22 cellular contexts compared by ENCODE assay signal in genomic region chr6:130560231-130560630, GRCh38.
DNase-seq lines count a peak whose midpoint lies in the region; ATAC-seq and TF ChIP-seq lines count a peak whose summit lies in the region.
"Had no signal": no experiment of that assay in that cellular context is flagged by ENCODE, and none has a peak within 500 bp of the region (broad histone marks: within the 10 kb centered on the region; RNA-seq: fewer than 3 reads in every experiment).

No MANE protein-coding gene starts in this region.

- no CpG with 5 or more reads among the region's 2 CpGs for WGBS in H9 (ENCODE audit: extremely low coverage, insufficient read length, low lambda C conversion rate)
- 46 to 62% methylated on average over 2 of the region's 2 CpGs for WGBS in testis, 2 donors

- H2BK5ac ChIP-seq in H9 (ENCODE audit: insufficient read length, low read length): no peak overlapping the region

- H3K23ac ChIP-seq in H9 (ENCODE audit: insufficient read length, low read depth, low read length): no peak overlapping the region

- no peak overlapping the region for H4K5ac ChIP-seq in H9 (ENCODE audit: insufficient read length, low read depth, low read length)

- no peaks in the 10 kb centered on the region for H3K9me3 ChIP-seq in H9 (ENCODE audit: control insufficient read depth, low read depth, low read length)
- no peaks in the 10 kb centered on the region for H3K9me3 ChIP-seq in testis
- no peaks in the 10 kb centered on the region for H3K9me3 ChIP-seq in T-helper 17 cell (ENCODE audit: control insufficient read depth, low read length, poor library complexity, severe bottlenecking)
- H3K9me3 ChIP-seq: gastroesophageal sphincter, left lung, right atrium auricular region, SJCRH30, tibial artery had no signal

- H3K4me2 ChIP-seq in H9 (ENCODE audit: insufficient read depth, insufficient read length, low read length): no peak overlapping the region
- H3K4me2 ChIP-seq: GM23338 had no signal

- no peak overlapping the region for H2BK20ac ChIP-seq in H9 (ENCODE audit: low read depth, low read length, poor library complexity, severe bottlenecking)

- H3K4me1 Mint-ChIP-seq in H9 (no peaks in the 10 kb centered on the region), T-helper 17 cell (peaks cover 4% of the 10 kb centered on the region)
- H3K4me1 Mint-ChIP-seq: GM23338 had no signal

- no peaks in the 10 kb centered on the region for H3K36me3 ChIP-seq in testis (ENCODE audit: low read depth, missing control alignments)
- H3K36me3 ChIP-seq: cardiac muscle cell, gastroesophageal sphincter, left lung, right atrium auricular region, SJCRH30, tibial artery had no signal

- no peaks in the 10 kb centered on the region for H3K79me2 ChIP-seq in H9 (ENCODE audit: insufficient read depth, low read length)

- TF ChIP-seq CTCF in choroid plexus epithelial cell (conservative IDR thresholded peaks at IDR 0.05; ENCODE audit: low read depth, low read length): no peak
- no peak for TF ChIP-seq CTCF in H9 (conservative IDR thresholded peaks at IDR 0.05)
- TF ChIP-seq CTCF in testis (IDR thresholded peaks at IDR 0.05): no peak

- no peaks in the 10 kb centered on the region for H3K36me3 Mint-ChIP-seq in H9 (ENCODE audit: insufficient read depth in 1 of 3, low read depth in 3 of 3)
- H3K36me3 Mint-ChIP-seq in T-helper 17 cell (ENCODE audit: low read depth): no peaks in the 10 kb centered on the region

- in situ Hi-C loops in G401 (cut with HindIII; ENCODE audit: low sequenced_read_pairs): no loop called here

- no peak overlapping the region for H4K8ac ChIP-seq in H9 (replicated peaks; ENCODE audit: insufficient read length, low read depth, low read length)

- no peaks in the 10 kb centered on the region for H3K27me3 Mint-ChIP-seq in H9 (ENCODE audit: low read depth)
- H3K27me3 Mint-ChIP-seq in T-helper 17 cell: no peaks in the 10 kb centered on the region
- H3K27me3 Mint-ChIP-seq: B cell had no signal

- H3K18ac ChIP-seq in H9 (ENCODE audit: insufficient read length, low read depth, low read length): no peak overlapping the region

- H3K9ac ChIP-seq in H9 (ENCODE audit: extremely low read depth, insufficient read length, low read length): no peak overlapping the region

- no peaks in the 10 kb centered on the region for H4K20me1 ChIP-seq in H9 (ENCODE audit: control insufficient read depth, insufficient read depth, insufficient read length)

- H3K79me1 ChIP-seq in H9 (ENCODE audit: insufficient read depth, low read depth, low read length, poor library complexity, severe bottlenecking): no peaks in the 10 kb centered on the region

- TF ChIP-seq POLR2A in testis (IDR thresholded peaks at IDR 0.05): no peak

- ATAC-seq in T-helper 17 cell: no peak
- ATAC-seq: gastroesophageal sphincter, GM23338, left lung had no signal

- H3K23me2 ChIP-seq in H9 (ENCODE audit: insufficient read length, low read depth, low read length, poor library complexity, severe bottlenecking): no peaks in the 10 kb centered on the region

- H3K9me3 Mint-ChIP-seq in H9: no peaks in the 10 kb centered on the region
- H3K9me3 Mint-ChIP-seq: GM23338 had no signal

- H3K4me3 Mint-ChIP-seq in H9 (no peak overlapping the region), T-helper 17 cell (no peak overlapping the region)
- H3K4me3 Mint-ChIP-seq: B cell, GM23338 had no signal

- H3K4me1 ChIP-seq in H9 (ENCODE audit: insufficient read depth, low read length) (no peaks in the 10 kb centered on the region), testis (no peaks in the 10 kb centered on the region)
- H3K4me1 ChIP-seq: gastroesophageal sphincter, left lung, right atrium auricular region, SJCRH30, tibial artery had no signal

- H3K27ac Mint-ChIP-seq in H9 (no peak overlapping the region), T-helper 17 cell (no peak overlapping the region)
- H3K27ac Mint-ChIP-seq: B cell, GM23338 had no signal

- H3K56ac ChIP-seq in H9 (ENCODE audit: insufficient read length, low read depth, low read length): no peak overlapping the region

- no peak overlapping the region for H2AK5ac ChIP-seq in H9 (ENCODE audit: insufficient read length, low read length)

- H3K14ac ChIP-seq in H9 (ENCODE audit: insufficient read depth, low read length): no peak overlapping the region

- H3K27ac ChIP-seq in H9 (ENCODE audit: insufficient read length, low read depth, low read length) (no peak overlapping the region), testis (no peak overlapping the region)
- H3K27ac ChIP-seq: cardiac muscle cell, epithelial cell of prostate, gastroesophageal sphincter, left lung, right atrium auricular region, SJCRH30, tibial artery had no signal

- no peak overlapping the region for H2BK120ac ChIP-seq in H9 (ENCODE audit: low read depth, low read length, poor library complexity, severe bottlenecking)

- no peak overlapping the region for H3K4me3 ChIP-seq in choroid plexus epithelial cell (ENCODE audit: low read depth, low read length)
- H3K4me3 ChIP-seq in skeletal muscle cell (ENCODE audit: low read depth, low read length): no peak overlapping the region
- no peak overlapping the region for H3K4me3 ChIP-seq in testis
- H3K4me3 ChIP-seq: cardiac muscle cell, gastroesophageal sphincter, GM23338, left lung, right atrium auricular region, SJCRH30, tibial artery had no signal

- DNase-seq in G401 (ENCODE audit: low spot score) (peak; percentile 63), NCI-H226 (peak; percentile 13), choroid plexus epithelial cell (ENCODE audit: low read depth) (peak; percentile 30), skeletal muscle cell (ENCODE audit: low read depth) (peak; percentile 32), H9 (no peak), testis (no peak), T-helper 17 cell (no peak)
- DNase-seq: activated CD4-positive, CD25-positive, alpha-beta regulatory T cell treated with anti-CD3 and anti-CD28 coated beads, Interleukin-2, amount 50 U/mL, for 72 hours; left lung; NCI-H1436; NCI-H2171 treated with DMSO at 0.1 percent for 48 hours; NCI-H748 treated with DMSO at 0.1 percent for 48 hours; nucleus accumbens; T-helper 9 cell; tibial artery had no signal

- H2BK12ac ChIP-seq in H9 (ENCODE audit: insufficient read length, low read depth, low read length): no peak overlapping the region

- H3T11ph ChIP-seq in H9 (ENCODE audit: low read length): no peak overlapping the region

- H3K27me3 ChIP-seq in H9 (ENCODE audit: insufficient read depth, low read length) (no peaks in the 10 kb centered on the region), testis (no peaks in the 10 kb centered on the region)
- H3K27me3 ChIP-seq: gastroesophageal sphincter, left lung, right atrium auricular region, SJCRH30, tibial artery had no signal

- no peak overlapping the region for H2BK15ac ChIP-seq in H9 (ENCODE audit: low read depth, low read length)

- intact Hi-C loops in testis (cut with DNase I; ENCODE audit: low total_unique reads): no loop called here

- no peak overlapping the region for H2AFZ ChIP-seq in H9 (ENCODE audit: low read length)
- H2AFZ ChIP-seq: GM23338 had no signal

- H4K91ac ChIP-seq in H9 (ENCODE audit: insufficient read length, low read depth, low read length): no peak overlapping the region

- no peak overlapping the region for H3K4ac ChIP-seq in H9 (ENCODE audit: low read depth, low read length)

Comparison
In these comparisons a context has a peak if more than half of its experiments do, and no peak if none do; other contexts are left out.
1. DNase-seq: peak in G401 (single experiment), NCI-H226 (single experiment), choroid plexus epithelial cell (single experiment) and skeletal muscle cell (single experiment); none in H9 (single experiment), testis (single experiment) and T-helper 17 cell (0 of 3).